Comparison of ENCODE assay signal across 8 cellular contexts in the genomic region with DNA sequence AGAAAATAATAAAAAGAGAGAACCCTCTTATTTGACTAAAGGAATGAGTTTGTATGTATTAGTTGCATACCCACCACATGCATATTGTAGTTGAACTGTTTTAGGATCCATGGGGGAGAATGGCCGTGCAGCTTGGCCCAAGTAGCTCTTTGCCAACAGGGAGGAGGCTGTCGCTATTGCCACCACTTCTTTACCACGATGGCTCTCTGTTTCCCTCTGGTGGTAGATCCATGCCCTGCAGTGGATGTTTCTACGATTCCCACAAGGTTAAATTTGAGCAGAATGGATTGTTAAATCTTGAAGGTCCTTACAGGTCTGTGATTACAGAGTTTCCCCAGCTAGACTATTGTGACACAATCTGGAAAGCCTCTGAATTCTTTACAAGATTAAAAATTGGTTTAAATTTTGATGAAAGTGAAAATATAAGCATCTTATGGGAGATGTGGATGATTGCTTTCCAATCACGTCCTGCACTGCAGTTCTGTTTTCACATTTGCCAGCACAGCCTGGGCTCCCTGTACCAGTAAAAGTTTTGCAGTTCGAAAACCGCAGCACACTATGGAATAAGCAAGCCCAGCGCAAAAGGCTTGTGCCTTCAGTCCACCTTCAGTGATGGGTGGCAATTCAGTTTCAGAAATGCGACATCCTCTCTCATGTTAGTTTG. TPM values are rescaled to one million over a fixed set of nuclear protein-coding genes. Genes with fewer than 3 reads are reported as not detected.
A peak's percentile ranks its signal among the peaks of the same experiment; 100 is the strongest.
DNase-seq lines count a peak whose midpoint lies in the region; ATAC-seq and TF ChIP-seq lines count a peak whose summit lies in the region.

No MANE protein-coding gene starts in this region.

- no peaks in the 10 kb centered on the region for H3K27me3 ChIP-seq in CD4-positive, alpha-beta T cell (ENCODE audit: control insufficient read depth, insufficient read depth, low read length)
- no peaks in the 10 kb centered on the region for H3K27me3 ChIP-seq in KMS-11 (ENCODE audit: insufficient read depth, low read depth)
- H3K27me3 ChIP-seq in foreskin keratinocyte, result peaks cover 44% of the 10 kb centered on the region

- peak; percentile 56 to 77 (median 72) for DNase-seq in CD4-positive, alpha-beta T cell
- peak; percentile 72 for DNase-seq in RPMI8226
- DNase-seq in activated T-helper 1 cell treated with anti-CD3 and anti-CD28 coated beads, Interleukin-12 subunit alpha, Interleukin-12 subunit beta, Interleukin-2, Interleukin-4 antibody, amounts not matched to agents 30 ng/mL and 10 ng/mL and 1 ng/mL, durations not matched to agents 14 hours and 24 hours and 36 hours (ENCODE audit: low spot score), result peak; percentile 67
- peak in 1 of 2 donors; percentile 24 for DNase-seq in foreskin keratinocyte
- no peak for DNase-seq in osteocyte (ENCODE audit: extremely low spot score, unreplicated experiment)
- DNase-seq in type B pancreatic cell (ENCODE audit: extremely low spot score, unreplicated experiment), result no peak

- ATAC-seq in CD4-positive, alpha-beta T cell (ENCODE audit: poor library complexity), result peak; percentile 99
- ATAC-seq in GM19397 (IDR thresholded peaks at IDR 0.05; ENCODE audit: unreplicated experiment), result peak; percentile 49
- ATAC-seq in foreskin keratinocyte, result peak; percentile 69

- H3K9me3 ChIP-seq in CD4-positive, alpha-beta T cell (ENCODE audit: control insufficient read depth, low read length), result no peaks in the 10 kb centered on the region

- H3K27ac Mint-ChIP-seq in CD4-positive, alpha-beta T cell, result no peak overlapping the region
- no peak overlapping the region for H3K27ac Mint-ChIP-seq in activated T-helper 1 cell treated with anti-CD3 and anti-CD28 coated beads, Interleukin-12 subunit alpha, Interleukin-12 subunit beta, Interleukin-2, Interleukin-4 antibody, amounts not matched to agents 30 ng/mL and 10 ng/mL and 1 ng/mL, durations not matched to agents 14 hours and 24 hours and 36 hours
- H3K27ac Mint-ChIP-seq in osteocyte (ENCODE audit: unreplicated experiment) (no peak overlapping the region), type B pancreatic cell (no peak overlapping the region)

- peaks cover 8% of the 10 kb centered on the region for H3K27me3 Mint-ChIP-seq in CD4-positive, alpha-beta T cell
- H3K27me3 Mint-ChIP-seq in activated T-helper 1 cell treated with anti-CD3 and anti-CD28 coated beads, Interleukin-12 subunit alpha, Interleukin-12 subunit beta, Interleukin-2, Interleukin-4 antibody, amounts not matched to agents 30 ng/mL and 10 ng/mL and 1 ng/mL, durations not matched to agents 14 hours and 24 hours and 36 hours (ENCODE audit: insufficient read depth), result peaks cover 10% of the 10 kb centered on the region
- peaks cover 58% of the 10 kb centered on the region for H3K27me3 Mint-ChIP-seq in osteocyte (ENCODE audit: unreplicated experiment)
- H3K27me3 Mint-ChIP-seq in type B pancreatic cell, result peaks cover 39% of the 10 kb centered on the region

- no peaks in the 10 kb centered on the region for H3K36me3 Mint-ChIP-seq in CD4-positive, alpha-beta T cell (ENCODE audit: low read depth)
- H3K36me3 Mint-ChIP-seq in activated T-helper 1 cell treated with anti-CD3 and anti-CD28 coated beads, Interleukin-12 subunit alpha, Interleukin-12 subunit beta, Interleukin-2, Interleukin-4 antibody, amounts not matched to agents 30 ng/mL and 10 ng/mL and 1 ng/mL, durations not matched to agents 14 hours and 24 hours and 36 hours (ENCODE audit: low read depth), result no peaks in the 10 kb centered on the region
- H3K36me3 Mint-ChIP-seq in osteocyte (ENCODE audit: unreplicated experiment), result no peaks in the 10 kb centered on the region
- H3K36me3 Mint-ChIP-seq in type B pancreatic cell, result no peaks in the 10 kb centered on the region

- H4K20me1 ChIP-seq in KMS-11 (ENCODE audit: insufficient read depth), result no peaks in the 10 kb centered on the region

- H3K4me1 ChIP-seq in KMS-11 (ENCODE audit: low read depth, poor library complexity, severe bottlenecking) (no peaks in the 10 kb centered on the region), foreskin keratinocyte (no peaks in the 10 kb centered on the region)

- no peak overlapping the region for H3K9ac ChIP-seq in KMS-11

- no peak overlapping the region for H3K4me3 ChIP-seq in KMS-11 (IDR thresholded peaks at IDR 0.05; ENCODE audit: insufficient read depth, low read depth, low read length)

- H3K27ac ChIP-seq in CD4-positive, alpha-beta T cell (ENCODE audit: low read depth, low read length), result no peak overlapping the region
- H3K27ac ChIP-seq in KMS-11, result no peak overlapping the region
- H3K27ac ChIP-seq in foreskin keratinocyte, result no peak overlapping the region

- H3K4me3 Mint-ChIP-seq in CD4-positive, alpha-beta T cell, result no peak overlapping the region
- no peak overlapping the region for H3K4me3 Mint-ChIP-seq in activated T-helper 1 cell treated with anti-CD3 and anti-CD28 coated beads, Interleukin-12 subunit alpha, Interleukin-12 subunit beta, Interleukin-2, Interleukin-4 antibody, amounts not matched to agents 30 ng/mL and 10 ng/mL and 1 ng/mL, durations not matched to agents 14 hours and 24 hours and 36 hours
- H3K4me3 Mint-ChIP-seq in osteocyte (ENCODE audit: unreplicated experiment) (no peak overlapping the region), type B pancreatic cell (no peak overlapping the region)

- POLR2A ChIA-PET in CD4-positive, alpha-beta T cell (lab: Charles Lee), result interaction anchor here (0.5 to 2.4 kb wide), 10 partner anchors 9 to 126 kb away, joined by 3 to 28 read pairs (median 4); partner anchors contain the start of gene TAGAP

- no peaks in the 10 kb centered on the region for H3K79me2 ChIP-seq in KMS-11 (ENCODE audit: insufficient read depth, low read depth)

- no peak overlapping the region for H3K4me2 ChIP-seq in KMS-11

- H3K9me3 Mint-ChIP-seq in CD4-positive, alpha-beta T cell, result no peaks in the 10 kb centered on the region
- H3K9me3 Mint-ChIP-seq in activated T-helper 1 cell treated with anti-CD3 and anti-CD28 coated beads, Interleukin-12 subunit alpha, Interleukin-12 subunit beta, Interleukin-2, Interleukin-4 antibody, amounts not matched to agents 30 ng/mL and 10 ng/mL and 1 ng/mL, durations not matched to agents 14 hours and 24 hours and 36 hours, result no peaks in the 10 kb centered on the region
- H3K9me3 Mint-ChIP-seq in osteocyte (ENCODE audit: unreplicated experiment), result no peaks in the 10 kb centered on the region
- no peaks in the 10 kb centered on the region for H3K9me3 Mint-ChIP-seq in type B pancreatic cell

- H3K4me1 Mint-ChIP-seq in CD4-positive, alpha-beta T cell (ENCODE audit: low read depth), result peaks cover 6% of the 10 kb centered on the region
- H3K4me1 Mint-ChIP-seq in activated T-helper 1 cell treated with anti-CD3 and anti-CD28 coated beads, Interleukin-12 subunit alpha, Interleukin-12 subunit beta, Interleukin-2, Interleukin-4 antibody, amounts not matched to agents 30 ng/mL and 10 ng/mL and 1 ng/mL, durations not matched to agents 14 hours and 24 hours and 36 hours (ENCODE audit: low read depth), result peaks cover 10% of the 10 kb centered on the region
- no peaks in the 10 kb centered on the region for H3K4me1 Mint-ChIP-seq in osteocyte (ENCODE audit: unreplicated experiment)
- no peaks in the 10 kb centered on the region for H3K4me1 Mint-ChIP-seq in type B pancreatic cell (ENCODE audit: unreplicated experiment)

- no peak overlapping the region for H2AFZ ChIP-seq in KMS-11 (ENCODE audit: low read depth)

- intact Hi-C loops in CD4-positive, alpha-beta T cell (cut with DNase I, micrococcal nuclease), result loop anchor here (1.0 to 2.0 kb wide), 6 partner anchors 28 to 914 kb away; no protein-coding TSS in a partner anchor
- intact Hi-C loops in activated T-helper 1 cell treated with anti-CD3 and anti-CD28 coated beads, Interleukin-12 subunit alpha, Interleukin-12 subunit beta, Interleukin-2, Interleukin-4 antibody, amounts not matched to agents 30 ng/mL and 10 ng/mL and 1 ng/mL, durations not matched to agents 14 hours and 24 hours and 36 hours (cut with micrococcal nuclease), result loop anchor here (1.0 to 2.0 kb wide), 6 partner anchors 31 to 431 kb away; partner anchors contain the start of gene RSPH3

- H3K36me3 ChIP-seq in KMS-11 (ENCODE audit: insufficient read depth), result no peaks in the 10 kb centered on the region

- CTCF ChIA-PET in CD4-positive, alpha-beta T cell (lab: Charles Lee), result interaction anchor here (0.6 to 3.5 kb wide), 36 partner anchors 9 to 922 kb away, joined by 3 to 86 read pairs (median 4); partner anchors contain the start of genes RSPH3 and TAGAP

- peak; percentile 98 for TF ChIP-seq CTCF in CD4-positive, alpha-beta T cell (IDR thresholded peaks at IDR 0.05)
- peak; percentile 91 for TF ChIP-seq CTCF in KMS-11 (conservative IDR thresholded peaks at IDR 0.05; ENCODE audit: low read depth, low read length)
- TF ChIP-seq CTCF in foreskin keratinocyte (conservative IDR thresholded peaks at IDR 0.05), result peak; percentile 90
- peak; percentile 81 for TF ChIP-seq CTCF in osteocyte (IDR thresholded peaks at IDR 0.05)
- peak; percentile 92 for TF ChIP-seq CTCF in type B pancreatic cell (conservative IDR thresholded peaks at IDR 0.05)

RNA-seq across cellular contexts. Expression of gene FNDC1, which starts 34.4 kb away (rescaled TPM):
- total RNA-seq in CD4-positive, alpha-beta T cell, result not detected
- 0.02 TPM in 1 of 2 replicates, not detected in the other for total RNA-seq in activated T-helper 1 cell treated with anti-CD3 and anti-CD28 coated beads, Interleukin-12 subunit alpha, Interleukin-12 subunit beta, Interleukin-2, Interleukin-4 antibody, amounts not matched to agents 30 ng/mL and 10 ng/mL and 1 ng/mL, durations not matched to agents 14 hours and 24 hours and 36 hours
- total RNA-seq in foreskin keratinocyte (0.03 and 0.04 TPM in 2 replicates), osteocyte (0.55 and 0.64 TPM in 2 replicates), type B pancreatic cell (ENCODE audit: low replicate concordance) (0.14 and 1.7 TPM in 2 replicates)
- 0.01 and 0.02 TPM in 2 replicates for polyA plus RNA-seq in foreskin keratinocyte

Comparison
In these comparisons a context has a peak if more than half of its experiments do, and no peak if none do; other contexts are left out.
1. ATAC-seq: peak in every context shown above with its lines; median percentile 99 in CD4-positive, alpha-beta T cell; 69 in foreskin keratinocyte; 49 in GM19397.
2. DNase-seq: peak in CD4-positive, alpha-beta T cell (10 of 10), RPMI8226 (single experiment) and activated T-helper 1 cell treated with anti-CD3 and anti-CD28 coated beads, Interleukin-12 subunit alpha, Interleukin-12 subunit beta, Interleukin-2, Interleukin-4 antibody, amounts not matched to agents 30 ng/mL and 10 ng/mL and 1 ng/mL, durations not matched to agents 14 hours and 24 hours and 36 hours (single experiment); none in osteocyte (single experiment) and type B pancreatic cell (single experiment).
3. Peak in every context shown above with its lines, with median percentiles within 50 percentile points of each other: CTCF ChIP-seq.